9 cellular contexts compared by ENCODE assay signal in genomic region chr1:192477630-192478029, GRCh38.
DNase-seq lines count a peak whose midpoint lies in the region; ATAC-seq and TF ChIP-seq lines count a peak whose summit lies in the region.
"Had no signal": no experiment of that assay in that cellular context is flagged by ENCODE, and none has a peak within 500 bp of the region (broad histone marks: within the 10 kb centered on the region; RNA-seq: fewer than 3 reads in every experiment).

No MANE protein-coding gene starts in this region.

- H3K27me3 ChIP-seq in adrenal gland, result no peaks in the 10 kb centered on the region
- no peaks in the 10 kb centered on the region for H3K27me3 ChIP-seq in aorta (ENCODE audit: control insufficient read depth in 1 of 2, insufficient read depth in 2 of 2, low read length in 1 of 2)
- H3K27me3 ChIP-seq: BLaER1 treated with 17β-estradiol and CSF1 and Interleukin-3, amounts not matched to agents 10 nM and 100 nM had no signal

- H3K4me1 ChIP-seq in adrenal gland (replicated peaks in 1 of 2), result peaks cover 0 to 8% of the 10 kb centered on the region in 2 donors
- no peaks in the 10 kb centered on the region for H3K4me1 ChIP-seq in aorta (ENCODE audit: control insufficient read depth in 1 of 2, insufficient read depth in 2 of 2, low read length in 2 of 2)

- TF ChIP-seq CTCF in adrenal gland (IDR thresholded peaks at IDR 0.05), result peak; percentile 31 to 88 (median 68)

- H3K36me3 ChIP-seq in adrenal gland (replicated peaks in 1 of 2) (no peaks in the 10 kb centered on the region), aorta (ENCODE audit: control insufficient read depth in 1 of 2, insufficient read depth in 2 of 2, low read length in 1 of 2) (no peaks in the 10 kb centered on the region)
- H3K36me3 ChIP-seq: BLaER1 treated with 17β-estradiol and CSF1 and Interleukin-3, amounts not matched to agents 10 nM and 100 nM had no signal

- H3K4me3 ChIP-seq in adrenal gland (no peak overlapping the region), aorta (ENCODE audit: low read length in 2 of 2) (no peak overlapping the region)
- H3K4me3 ChIP-seq: BLaER1 treated with 17β-estradiol and CSF1 and Interleukin-3, amounts not matched to agents 10 nM and 100 nM had no signal

- no peak for TF ChIP-seq POLR2A in adrenal gland (IDR thresholded peaks at IDR 0.05)

- intact Hi-C loops in adrenal gland (cut with DNase I) (loop anchor here (2.0 to 10.0 kb wide), 5 partner anchors 130 to 647 kb away; partner anchors contain the start of genes CDC73 (in 1 of the 2) and RGS2 (in 1 of the 2)), aorta (cut with DNase I) (loop anchor here (1.0 to 10.0 kb wide), 5 partner anchors 103 to 327 kb away; partner anchors contain the start of gene RGS2 (in 1 of the 2))

- 3 to 15% (median 3%) methylated on average over 2 of the region's 2 CpGs for WGBS in adrenal gland, 4 donors
- WGBS in aorta, 2 donors, result 1% methylated on average over 2 of the region's 2 CpGs

- H3K27ac ChIP-seq in adrenal gland, result no peak overlapping the region
- no peak overlapping the region for H3K27ac ChIP-seq in aorta (ENCODE audit: low read depth in 1 of 2, low read length in 2 of 2)

- ATAC-seq in GM21619 (IDR thresholded peaks at IDR 0.05; ENCODE audit: unreplicated experiment) (peak; percentile 69), aorta (ENCODE audit: low FRiP score) (peak; percentile 74)

- DNase-seq in NCI-H1092 treated with DMSO at 0.1 percent for 48 hours (lab: John Stamatoyannopoulos, UW) (peak; percentile 24), NCI-H1092 (lab: John Stamatoyannopoulos, UW) (no peak), MV-4-11 (lab: John Stamatoyannopoulos, UW) (peak; percentile 49), adrenal gland (no peak), iris pigment epithelial cell (ENCODE audit: low read depth) (peak; percentile 60), aorta (no peak), NCI-H1436 treated with DMSO at 0.1 percent for 48 hours (lab: John Stamatoyannopoulos, UW) (no peak)

- no peaks in the 10 kb centered on the region for H3K9me3 ChIP-seq in adrenal gland (replicated peaks in 1 of 3)
- no peaks in the 10 kb centered on the region for H3K9me3 ChIP-seq in aorta (ENCODE audit: control insufficient read depth, low read length)

Comparison
In these comparisons a context has a peak if more than half of its experiments do, and no peak if none do; other contexts are left out.
1. DNase-seq: peak in NCI-H1092 treated with DMSO at 0.1 percent for 48 hours (single experiment), MV-4-11 (single experiment) and iris pigment epithelial cell (single experiment); none in NCI-H1092 (single experiment), adrenal gland (0 of 7), aorta (0 of 2) and NCI-H1436 treated with DMSO at 0.1 percent for 48 hours (single experiment).